8 cellular contexts compared by ENCODE assay signal in the genomic region with DNA sequence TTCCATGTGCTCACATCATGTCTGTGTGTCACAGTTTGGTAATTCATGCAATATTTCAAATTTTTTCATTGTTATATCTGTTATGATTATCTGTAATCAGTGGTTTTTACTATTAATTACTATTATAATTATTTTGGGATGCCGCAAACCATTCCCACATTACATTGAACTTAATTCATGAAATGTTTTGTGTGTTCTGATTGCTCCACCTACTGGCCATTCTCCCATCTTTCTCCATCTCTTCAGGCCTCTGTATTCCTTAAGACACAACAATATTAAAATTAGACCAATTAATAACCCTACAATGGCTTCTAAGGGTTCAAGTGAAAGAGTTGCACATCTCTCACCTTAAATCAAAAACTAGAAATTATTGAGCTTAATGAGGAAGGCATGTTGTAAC.
DNase-seq lines count a peak whose midpoint lies in the region; ATAC-seq and TF ChIP-seq lines count a peak whose summit lies in the region.

No MANE protein-coding gene starts in this region.

- no peak overlapping the region for H3K27ac ChIP-seq in adrenal gland

- H3K4me3 ChIP-seq in adrenal gland: no peak overlapping the region

- 53 to 67% (median 58%) methylated on average over 1 of the region's 1 CpG for WGBS in adrenal gland, 4 donors

- intact Hi-C loops in adrenal gland (cut with DNase I): no loop called here

- H3K4me1 ChIP-seq in adrenal gland (replicated peaks in 1 of 2): no peaks in the 10 kb centered on the region

- H3K36me3 ChIP-seq in adrenal gland (replicated peaks in 1 of 2): no peaks in the 10 kb centered on the region

- no peak for TF ChIP-seq POLR2A in adrenal gland (IDR thresholded peaks at IDR 0.05)

- no peaks in the 10 kb centered on the region for H3K27me3 ChIP-seq in adrenal gland

- no peak for ATAC-seq in GM21528 (IDR thresholded peaks at IDR 0.05; ENCODE audit: low FRiP score, unreplicated experiment)

- peak; percentile 6 for DNase-seq in CD1c-positive myeloid dendritic cell (ENCODE audit: extremely low spot score)
- DNase-seq in HT-29 (ENCODE audit: low spot score): peak; percentile 62
- DNase-seq in adrenal gland: peak in 1 of 7 donors; percentile 15
- DNase-seq in left kidney (ENCODE audit: low read depth, low spot score): peak; percentile 51
- DNase-seq in SKM-1 (lab: John Stamatoyannopoulos, UW; ENCODE audit: unreplicated experiment): no peak
- DNase-seq in NK-92 (lab: John Stamatoyannopoulos, UW; ENCODE audit: unreplicated experiment): no peak
- no peak for DNase-seq in UCSD-AML1 (lab: John Stamatoyannopoulos, UW; ENCODE audit: unreplicated experiment)

- TF ChIP-seq CTCF in adrenal gland (IDR thresholded peaks at IDR 0.05): peak; percentile 7 to 57 (median 30)

- H3K9me3 ChIP-seq in adrenal gland (replicated peaks in 1 of 3): no peaks in the 10 kb centered on the region

Comparison
In these comparisons a context has a peak if more than half of its experiments do, and no peak if none do; other contexts are left out.
1. DNase-seq: peak in CD1c-positive myeloid dendritic cell (single experiment), HT-29 (single experiment) and left kidney (single experiment); none in SKM-1 (single experiment), NK-92 (single experiment) and UCSD-AML1 (single experiment).